Comparison of ENCODE assay signal across 1 cellular context in genomic region chr14:104970231-104971068, GRCh38.
TF ChIP-seq lines count a peak whose summit lies in the region.

No MANE protein-coding gene starts in this region.

TF ChIP-seq in endothelial cell of umbilical vein, 7 proteins besides CTCF, POLR2A, EP300 and RAD21 (continued from another document):
- TF ChIP-seq POLR2AphosphoS5 (IDR thresholded peaks at IDR 0.05; ENCODE audit: insufficient read depth, low read depth, low read length) (peak; percentile 83), GATA2 (IDR thresholded peaks at IDR 0.05; ENCODE audit: insufficient read depth, insufficient read length, low read depth, low read length) (no peak)
TF ChIP-seq in endothelial cell of umbilical vein: peak in this region for 2.
